ENCODE assay signal across 10 cellular contexts in genomic region chr14:103712633-103713247, GRCh38. TPM values are rescaled to one million over a fixed set of nuclear protein-coding genes. Genes with fewer than 3 reads are reported as not detected.
DNase-seq lines count a peak whose midpoint lies in the region; ATAC-seq and TF ChIP-seq lines count a peak whose summit lies in the region.
"Had no signal": no experiment of that assay in that cellular context is flagged by ENCODE, and none has a peak within 500 bp of the region (broad histone marks: within the 10 kb centered on the region; RNA-seq: fewer than 3 reads in every experiment).

No MANE protein-coding gene starts in this region.

- peak overlapping the region; percentile 36 for H3K4me3 ChIP-seq in skeletal muscle satellite cell (ENCODE audit: low read length)

- POLR2A ChIA-PET in RWPE1 (lab: Yijun Ruan, JAX; ENCODE audit: low non-redundant PET) = no interaction called here

- peaks cover 35% of the 10 kb centered on the region for H3K4me1 Mint-ChIP-seq in endothelial cell (ENCODE audit: unreplicated experiment)

- peak overlapping the region; percentile 2 for H3K27ac Mint-ChIP-seq in endothelial cell (ENCODE audit: unreplicated experiment)

- DNase-seq in ELF-1 (ENCODE audit: low read depth, low spot score) = peak; percentile 51
- DNase-seq in RWPE1 (ENCODE audit: low spot score) = no peak
- DNase-seq in endothelial cell (ENCODE audit: low spot score) = no peak
- DNase-seq in amygdala (lab: John Stamatoyannopoulos, UW) = no peak
- no peak for DNase-seq in OCI-M1 (lab: John Stamatoyannopoulos, UW)
- DNase-seq: activated CD4-positive, alpha-beta T cell treated with anti-CD3 and anti-CD28 coated beads, Interleukin-2, amount 50 U/mL, for 4 hours; NCI-H1694 treated with DMSO at 0.1 percent for 48 hours had no signal

- H3K4me1 ChIP-seq in skeletal muscle satellite cell (ENCODE audit: control insufficient read depth, insufficient read depth, low read length) = peaks cover 57% of the 10 kb centered on the region

- H3K36me3 ChIP-seq in skeletal muscle satellite cell (ENCODE audit: insufficient read depth, low read length) = peaks cover 20% of the 10 kb centered on the region

- H3K36me3 Mint-ChIP-seq in endothelial cell (ENCODE audit: low read depth, unreplicated experiment) = peaks cover 16% of the 10 kb centered on the region

- no peak overlapping the region for H3K4me3 Mint-ChIP-seq in endothelial cell (ENCODE audit: unreplicated experiment)

- H3K27me3 ChIP-seq in skeletal muscle satellite cell (ENCODE audit: control insufficient read depth, insufficient read depth, low read length) = no peaks in the 10 kb centered on the region

- ATAC-seq in GM18868 (IDR thresholded peaks at IDR 0.05; ENCODE audit: unreplicated experiment) = no peak
- ATAC-seq: HCT116 had no signal

- no peak for TF ChIP-seq CTCF in RWPE1 (conservative IDR thresholded peaks at IDR 0.05; ENCODE audit: low read depth)
- TF ChIP-seq CTCF in endothelial cell (IDR thresholded peaks at IDR 0.05; ENCODE audit: unreplicated experiment) = no peak

- CTCF ChIA-PET in RWPE1 (lab: Yijun Ruan, JAX) = interaction anchor here (1.0 kb wide), 1 partner anchor 194 kb away, joined by 3 read pairs; no protein-coding TSS in a partner anchor

- H3K27ac ChIP-seq in RWPE1 = peak overlapping the region; percentile 99

- H3K27me3 Mint-ChIP-seq in endothelial cell (ENCODE audit: unreplicated experiment) = peaks cover 38% of the 10 kb centered on the region

- H3K9ac ChIP-seq in skeletal muscle satellite cell (ENCODE audit: low read depth, low read length) = peak overlapping the region; percentile 44

- H3K9me3 ChIP-seq in skeletal muscle satellite cell (replicated peaks; ENCODE audit: low read length) = no peaks in the 10 kb centered on the region

- peak overlapping the region; percentile 84 for H3K4me2 ChIP-seq in skeletal muscle satellite cell (ENCODE audit: low read length)

- H3K9me3 Mint-ChIP-seq in endothelial cell (ENCODE audit: unreplicated experiment) = no peaks in the 10 kb centered on the region

RNA-seq across cellular contexts. Expression of gene XRCC3, which starts 2.5 kb away (rescaled TPM):
- 10.2 TPM for total RNA-seq in endothelial cell (ENCODE audit: unreplicated experiment)
- 13.7 and 15.9 TPM in 2 replicates for total RNA-seq in skeletal muscle satellite cell (2012; rRNA removed)

RNA-seq across cellular contexts. Expression of gene ZFYVE21, which starts 2.9 kb away (rescaled TPM):
- total RNA-seq in endothelial cell (ENCODE audit: unreplicated experiment) = 48.1 TPM
- total RNA-seq in skeletal muscle satellite cell (2012; rRNA removed) = 33.0 and 34.5 TPM in 2 replicates
